ENCODE assay signal across 8 cellular contexts in the genomic region with DNA sequence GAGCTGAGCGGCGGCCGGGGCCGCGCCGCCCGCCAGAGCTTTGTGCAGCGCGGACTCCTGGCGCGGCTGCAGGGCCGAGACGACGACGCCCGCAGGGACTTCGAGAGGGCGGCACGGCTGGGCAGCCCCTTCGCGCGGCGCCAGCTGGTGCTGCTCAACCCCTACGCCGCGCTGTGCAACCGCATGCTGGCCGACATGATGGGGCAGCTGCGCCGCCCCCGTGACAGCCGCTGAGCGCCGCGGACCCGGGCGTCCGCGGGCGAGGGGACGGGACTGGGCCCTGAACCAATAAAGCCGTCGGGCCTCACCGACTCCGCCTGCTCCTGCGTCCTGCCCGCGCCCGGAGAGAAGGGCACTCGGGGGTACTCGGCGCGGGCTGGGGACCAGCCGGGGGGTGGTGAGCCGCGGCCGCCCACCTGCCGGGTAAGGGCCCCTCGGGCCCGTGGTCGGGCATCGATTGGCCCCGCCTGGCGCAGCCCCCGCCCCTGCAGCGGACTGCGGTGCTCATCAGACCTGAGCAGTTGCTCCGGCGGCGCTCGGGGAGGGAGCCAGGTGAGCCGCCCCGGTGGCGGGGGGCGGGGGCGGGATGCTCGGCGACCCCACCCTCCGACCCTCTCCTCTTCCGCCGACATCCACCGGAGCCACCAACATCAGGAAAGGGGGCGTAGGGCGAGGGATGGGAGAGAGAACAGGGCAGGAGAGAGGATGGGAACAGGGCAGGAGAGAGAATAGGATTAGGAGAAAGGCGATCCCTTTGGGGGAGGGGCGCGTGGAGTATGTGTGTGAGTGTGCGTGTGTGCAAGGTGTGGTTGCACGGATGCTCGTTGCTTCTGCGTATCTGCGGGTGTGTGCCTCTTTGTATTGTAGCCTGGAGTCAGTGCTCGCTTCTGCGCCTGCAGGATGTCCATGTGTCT.
DNase-seq lines count a peak whose midpoint lies in the region; ATAC-seq and TF ChIP-seq lines count a peak whose summit lies in the region.

Gene TMEM25 (plus strand): TSS at position 510 of the 914 bp plus-strand sequence. CDS start 610 bp downstream, outside the sequence.

- no peaks in the 10 kb centered on the region for H3K9me3 ChIP-seq in neutrophil

- H3K36me3 ChIP-seq in neutrophil = no peaks in the 10 kb centered on the region

- DNase-seq in NK-92 treated with Interleukin-12 subunit alpha and Interleukin-12 subunit beta, amount 100 ng/mL, for 24 hours (lab: John Stamatoyannopoulos, UW) = peak; percentile 23
- DNase-seq in NK-92 (lab: John Stamatoyannopoulos, UW; ENCODE audit: unreplicated experiment) (no peak), RPMI8226 (peak; percentile 82), activated gamma-delta T cell treated with Interleukin-2 at 50 U/mL for 16 hours (peak; percentile 66), globus pallidus (ENCODE audit: low spot score) (peak; percentile 57), stromal cell of bone marrow (ENCODE audit: low read depth) (peak; percentile 14)

- TF ChIP-seq CTCF in neutrophil (IDR thresholded peaks at IDR 0.05) = no peak

- no peak within 1 kb of the TSS for H3K27ac ChIP-seq in neutrophil

- ATAC-seq in HG03354 (IDR thresholded peaks at IDR 0.05; ENCODE audit: poor library complexity, severe bottlenecking, unreplicated experiment) = peak; percentile 66

- peaks cover 14 to 16% of the 10 kb centered on the region in 2 experiments for H3K4me1 ChIP-seq in neutrophil (ENCODE audit: control insufficient read depth in 1 of 2, insufficient read depth in 1 of 2, low read depth in 1 of 2, low read length in 1 of 2)

- H3K27me3 ChIP-seq in neutrophil = peaks cover 39% of the 10 kb centered on the region

- peak within 1 kb of the TSS; percentile 56 to 63 for H3K4me3 ChIP-seq in neutrophil (ENCODE audit: low read depth in 1 of 2, low read length in 1 of 2)
